In the genomic region with DNA sequence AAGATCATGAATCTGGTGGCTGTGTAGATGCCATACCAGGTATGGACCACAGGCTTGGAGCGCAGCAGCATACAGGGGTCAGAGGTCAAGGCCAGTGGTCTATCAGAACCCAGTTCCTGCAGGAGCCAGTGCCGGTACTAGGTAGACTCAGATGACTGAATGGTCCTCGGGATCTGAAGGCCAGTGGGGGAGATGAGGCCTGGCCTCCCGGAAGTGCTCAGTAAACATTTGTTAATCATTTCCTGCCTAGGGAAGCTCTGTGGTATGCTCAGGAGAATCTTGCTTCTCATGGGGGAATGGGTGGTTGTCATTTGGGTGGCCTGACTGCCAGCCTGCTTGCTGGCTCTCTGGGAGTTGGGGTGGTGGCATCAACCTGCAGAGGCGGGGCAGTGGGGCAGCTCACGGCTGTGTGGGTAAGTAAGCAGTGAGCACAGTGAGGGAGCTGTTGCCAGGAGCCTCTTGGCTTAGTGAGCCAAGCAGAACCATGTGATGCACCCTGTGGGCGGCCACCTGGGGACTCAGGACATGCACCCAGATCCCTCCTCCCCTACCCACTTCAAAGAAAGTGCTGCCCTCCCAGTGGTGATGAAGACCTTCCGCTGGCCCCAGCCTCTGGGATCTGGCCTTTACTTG, we compare ENCODE assay signal across 9 cellular contexts. TPM values are rescaled to one million over a fixed set of nuclear protein-coding genes. Genes with fewer than 3 reads are reported as not detected.
DNase-seq lines count a peak whose midpoint lies in the region; ATAC-seq and TF ChIP-seq lines count a peak whose summit lies in the region.
"Had no signal": no experiment of that assay in that cellular context is flagged by ENCODE, and none has a peak within 500 bp of the region (broad histone marks: within the 10 kb centered on the region; RNA-seq: fewer than 3 reads in every experiment).

No MANE protein-coding gene starts in this region.

- H3K36me3 ChIP-seq in Peyer's patch, result no peaks in the 10 kb centered on the region

- ATAC-seq in GM18861 (IDR thresholded peaks at IDR 0.05; ENCODE audit: unreplicated experiment) (peak; percentile 63), HG02938 (IDR thresholded peaks at IDR 0.05; ENCODE audit: unreplicated experiment) (peak; percentile 59)

- H3K27ac Mint-ChIP-seq in activated naive CD8-positive, alpha-beta T cell, result peak overlapping the region; percentile 90
- peak overlapping the region; percentile 41 for H3K27ac Mint-ChIP-seq in osteocyte (ENCODE audit: unreplicated experiment)

- peaks cover 2% of the 10 kb centered on the region for H3K36me3 Mint-ChIP-seq in activated naive CD8-positive, alpha-beta T cell
- H3K36me3 Mint-ChIP-seq in osteocyte (ENCODE audit: unreplicated experiment), result no peaks in the 10 kb centered on the region

- peak overlapping the region; percentile 9 for H3K4me3 Mint-ChIP-seq in activated naive CD8-positive, alpha-beta T cell
- H3K4me3 Mint-ChIP-seq in osteocyte (ENCODE audit: unreplicated experiment), result no peak overlapping the region

- peak overlapping the region; percentile 50 to 74 (median 61) for H3K27ac ChIP-seq in Peyer's patch
- H3K27ac ChIP-seq: SK-N-MC had no signal

- H3K9me3 ChIP-seq in Peyer's patch, result no peaks in the 10 kb centered on the region

- peaks cover 85% of the 10 kb centered on the region for H3K4me1 Mint-ChIP-seq in activated naive CD8-positive, alpha-beta T cell (ENCODE audit: low read depth)
- peaks cover 29% of the 10 kb centered on the region for H3K4me1 Mint-ChIP-seq in osteocyte (ENCODE audit: unreplicated experiment)

- no peaks in the 10 kb centered on the region for H3K9me3 Mint-ChIP-seq in activated naive CD8-positive, alpha-beta T cell (ENCODE audit: low read depth)
- H3K9me3 Mint-ChIP-seq in osteocyte (ENCODE audit: unreplicated experiment), result no peaks in the 10 kb centered on the region

- DNase-seq in Peyer's patch, result peak in 2 of 3 donors; percentile 86 to 87
- no peak for DNase-seq in osteocyte (ENCODE audit: extremely low spot score, unreplicated experiment)
- no peak for DNase-seq in NCI-H748 (lab: John Stamatoyannopoulos, UW; ENCODE audit: unreplicated experiment)
- DNase-seq in NCI-H1105 (lab: John Stamatoyannopoulos, UW), result no peak
- no peak for DNase-seq in NCI-H82 (lab: John Stamatoyannopoulos, UW)

- peaks cover 0 to 23% (median 17%) of the 10 kb centered on the region in 4 donors for H3K4me1 ChIP-seq in Peyer's patch

- H3K4me3 ChIP-seq in Peyer's patch, result no peak overlapping the region
- H3K4me3 ChIP-seq: SK-N-MC had no signal

- H3K27me3 ChIP-seq in Peyer's patch, result no peaks in the 10 kb centered on the region

- no peaks in the 10 kb centered on the region for H3K27me3 Mint-ChIP-seq in activated naive CD8-positive, alpha-beta T cell
- H3K27me3 Mint-ChIP-seq in osteocyte (ENCODE audit: unreplicated experiment), result no peaks in the 10 kb centered on the region

- TF ChIP-seq POLR2A in Peyer's patch (IDR thresholded peaks at IDR 0.05), result no peak

- TF ChIP-seq CTCF in Peyer's patch (IDR thresholded peaks at IDR 0.05) (no peak), osteocyte (IDR thresholded peaks at IDR 0.05) (no peak)

RNA-seq across cellular contexts. Expression of a gene that starts 33.0 kb away (rescaled TPM):
- total RNA-seq in Peyer's patch (10 to 100 TPM; 28.1 to 50.1 (median 37.5) TPM), osteocyte (16.6 and 18.6 TPM in 2 replicates)

Comparison
In these comparisons a context has a peak if more than half of its experiments do, and no peak if none do; other contexts are left out.
1. DNase-seq: peak in Peyer's patch (2 of 3); none in osteocyte (single experiment), NCI-H748 (single experiment), NCI-H1105 (single experiment) and NCI-H82 (single experiment).